25 cellular contexts compared by ENCODE assay signal in genomic region chr7:41170466-41170865, GRCh38.
"Had no signal": no experiment of that assay in that cellular context is flagged by ENCODE, and none has a peak within 500 bp of the region (broad histone marks: within the 10 kb centered on the region; RNA-seq: fewer than 3 reads in every experiment).

No MANE protein-coding gene starts in this region.

- FAIRE-seq: keratinocyte had no signal

- H3K4me3 Mint-ChIP-seq: immature natural killer cell; naive B cell; natural killer cell treated with Interleukin-12 subunit alpha and Interleukin-12 subunit beta and Interleukin-15 and Interleukin-18, amount 100 ng/mL, for 72 hours; neural crest cell; stimulated activated effector memory CD8-positive, alpha-beta T cell treated with anti-CD3 and anti-CD28 coated beads, Interleukin-12 subunit alpha, Interleukin-12 subunit beta, amount 100 ng/mL, for 72 hours; type B pancreatic cell had no signal

- ATAC-seq: left ventricle myocardium superior; lower lobe of right lung; natural killer cell treated with Interleukin-12 subunit alpha and Interleukin-12 subunit beta and Interleukin-15 and Interleukin-18, amount 100 ng/mL, for 72 hours; pancreas; right lobe of liver; stimulated activated effector memory CD8-positive, alpha-beta T cell treated with anti-CD3 and anti-CD28 coated beads, Interleukin-12 subunit alpha, Interleukin-12 subunit beta, amount 100 ng/mL, for 72 hours; stimulated activated naive CD8-positive, alpha-beta T cell treated with anti-CD3 and anti-CD28 coated beads, Interleukin-15, Interleukin-2, amounts not matched to agents 100 U/mL and 50 U/mL, for 24 hours had no signal

- H3K27ac ChIP-seq: coronary artery, esophagus squamous epithelium, lower lobe of right lung, neutrophil, pancreas, right lobe of liver, testis, tibial artery had no signal

- H3K4me1 Mint-ChIP-seq: immature natural killer cell; naive B cell; neural crest cell; stimulated activated effector memory CD8-positive, alpha-beta T cell treated with anti-CD3 and anti-CD28 coated beads, Interleukin-12 subunit alpha, Interleukin-12 subunit beta, amount 100 ng/mL, for 72 hours had no signal

- H3K36me3 ChIP-seq: esophagus squamous epithelium, lower lobe of right lung, neutrophil, pancreas, right lobe of liver, tibial artery had no signal

- H3K27me3 Mint-ChIP-seq: naive B cell; natural killer cell treated with Interleukin-12 subunit alpha and Interleukin-12 subunit beta and Interleukin-15 and Interleukin-18, amount 100 ng/mL, for 72 hours; type B pancreatic cell had no signal

- H3K27me3 ChIP-seq: esophagus squamous epithelium, neutrophil, pancreas, right lobe of liver, testis, tibial artery had no signal

- H3K4me3 ChIP-seq: coronary artery, esophagus squamous epithelium, lower lobe of right lung, pancreas, right lobe of liver, testis, tibial artery had no signal

- DNase-seq: dermis blood vessel endothelial cell; effector memory CD4-positive, alpha-beta T cell; erythroblast; esophagus squamous epithelium; hypothalamus; immature natural killer cell; left ventricle myocardium superior; lower lobe of right lung; naive B cell; pancreas; retina; right lobe of liver; stimulated activated CD4-positive, alpha-beta T cell treated with anti-CD3 and anti-CD28 coated beads, Interleukin-2, amount 100 ng/mL, for 24 hours; stimulated activated CD4-positive, alpha-beta T cell treated with anti-CD3 and anti-CD28 coated beads, Interleukin-4, amount 100 ng/mL, for 24 hours; stimulated activated naive CD8-positive, alpha-beta T cell treated with anti-CD3 and anti-CD28 coated beads, Interleukin-15, Interleukin-2, amounts not matched to agents 100 U/mL and 50 U/mL, for 24 hours; substantia nigra; testis; tibial artery had no signal

- H3K9me3 ChIP-seq: esophagus squamous epithelium, lower lobe of right lung, neutrophil, pancreas, right lobe of liver, testis, tibial artery had no signal

- H3K27ac Mint-ChIP-seq: immature natural killer cell; naive B cell; natural killer cell treated with Interleukin-12 subunit alpha and Interleukin-12 subunit beta and Interleukin-15 and Interleukin-18, amount 100 ng/mL, for 72 hours; stimulated activated effector memory CD8-positive, alpha-beta T cell treated with anti-CD3 and anti-CD28 coated beads, Interleukin-12 subunit alpha, Interleukin-12 subunit beta, amount 100 ng/mL, for 72 hours; type B pancreatic cell had no signal

- H3K4me1 ChIP-seq: esophagus squamous epithelium, lower lobe of right lung, pancreas, right lobe of liver, testis, tibial artery had no signal

- H3K36me3 Mint-ChIP-seq: naive B cell; stimulated activated effector memory CD8-positive, alpha-beta T cell treated with anti-CD3 and anti-CD28 coated beads, Interleukin-12 subunit alpha, Interleukin-12 subunit beta, amount 100 ng/mL, for 72 hours; type B pancreatic cell had no signal
